In the genomic region with DNA sequence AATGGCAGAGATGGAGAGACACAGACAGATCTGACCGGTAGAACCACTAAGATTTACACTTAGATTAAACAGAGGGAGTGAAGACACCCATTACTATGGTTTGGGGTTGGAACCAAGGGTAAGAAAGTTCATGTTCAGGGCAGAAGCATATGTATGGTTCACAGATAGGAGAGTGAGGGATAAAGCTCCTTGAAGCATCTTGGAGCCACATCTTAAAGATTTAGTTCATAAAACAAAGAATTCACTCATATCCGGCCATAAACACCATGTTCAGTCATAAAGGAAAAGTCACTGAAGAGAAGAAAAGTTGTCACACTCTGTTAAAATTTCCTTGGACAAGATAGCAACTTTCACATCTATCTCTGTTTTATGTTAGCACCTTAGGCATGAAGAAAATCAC, we compare ENCODE assay signal across 17 cellular contexts. TPM values are rescaled to one million over a fixed set of nuclear protein-coding genes. Genes with fewer than 3 reads are reported as not detected.
DNase-seq lines count a peak whose midpoint lies in the region; ATAC-seq and TF ChIP-seq lines count a peak whose summit lies in the region.
"Had no signal": no experiment of that assay in that cellular context is flagged by ENCODE, and none has a peak within 500 bp of the region (broad histone marks: within the 10 kb centered on the region; RNA-seq: fewer than 3 reads in every experiment).

No MANE protein-coding gene starts in this region.

- H3K4me1 Mint-ChIP-seq in CD8-positive, alpha-beta memory T cell, result peaks cover 46 to 60% (median 53%) of the 10 kb centered on the region in 3 donors
- peaks cover 48% of the 10 kb centered on the region for H3K4me1 Mint-ChIP-seq in activated naive CD8-positive, alpha-beta T cell treated with anti-CD3 and anti-CD28 coated beads, Interleukin-2, amount 50 U/mL, for 24 hours
- peaks cover 8% of the 10 kb centered on the region for H3K4me1 Mint-ChIP-seq in MCF 10A (ENCODE audit: insufficient read depth, unreplicated experiment)

- H3K9me3 Mint-ChIP-seq in CD8-positive, alpha-beta memory T cell, result peaks cover 0 to 2% (median 0%) of the 10 kb centered on the region in 5 donors
- H3K9me3 Mint-ChIP-seq in activated naive CD8-positive, alpha-beta T cell treated with anti-CD3 and anti-CD28 coated beads, Interleukin-2, amount 50 U/mL, for 24 hours, result peaks cover 5% of the 10 kb centered on the region
- peaks cover 9% of the 10 kb centered on the region for H3K9me3 Mint-ChIP-seq in MCF 10A (ENCODE audit: unreplicated experiment)

- H3K27me3 ChIP-seq in CD8-positive, alpha-beta memory T cell (ENCODE audit: insufficient read depth, low read length, poor library complexity, severe bottlenecking), result no peaks in the 10 kb centered on the region
- no peaks in the 10 kb centered on the region for H3K27me3 ChIP-seq in A673 (replicated peaks; ENCODE audit: insufficient read depth, low read depth, low read length, poor library complexity)
- no peaks in the 10 kb centered on the region for H3K27me3 ChIP-seq in adrenal gland
- H3K27me3 ChIP-seq: breast epithelium had no signal

- no peaks in the 10 kb centered on the region for H3K27me3 Mint-ChIP-seq in CD8-positive, alpha-beta memory T cell
- H3K27me3 Mint-ChIP-seq in activated naive CD8-positive, alpha-beta T cell treated with anti-CD3 and anti-CD28 coated beads, Interleukin-2, amount 50 U/mL, for 24 hours, result no peaks in the 10 kb centered on the region
- no peaks in the 10 kb centered on the region for H3K27me3 Mint-ChIP-seq in MCF 10A (ENCODE audit: insufficient read depth, unreplicated experiment)

- H3K36me3 Mint-ChIP-seq in CD8-positive, alpha-beta memory T cell, result peaks cover 14 to 38% (median 31%) of the 10 kb centered on the region in 3 donors
- H3K36me3 Mint-ChIP-seq in activated naive CD8-positive, alpha-beta T cell treated with anti-CD3 and anti-CD28 coated beads, Interleukin-2, amount 50 U/mL, for 24 hours (ENCODE audit: low read depth), result peaks cover 43% of the 10 kb centered on the region
- peaks cover 11% of the 10 kb centered on the region for H3K36me3 Mint-ChIP-seq in MCF 10A (ENCODE audit: insufficient read depth, unreplicated experiment)

- TF ChIP-seq POLR2A in adrenal gland (IDR thresholded peaks at IDR 0.05), result no peak

- WGBS in adrenal gland, 4 donors, result 86 to 94% (median 89%) methylated on average over 2 of the region's 2 CpGs

- no TSS peak for BruUV-seq in A673 (replicated peaks; lab: Mats Ljungman, UMichigan)
- no TSS peak for BruUV-seq in MCF 10A (replicated peaks; lab: Mats Ljungman, UMichigan)

- intact Hi-C loops in A673 (cut with micrococcal nuclease; ENCODE audit: unreplicated experiment), result no loop called here
- intact Hi-C loops in MCF 10A (cut with micrococcal nuclease), result no loop called here
- intact Hi-C loops in adrenal gland (cut with DNase I), result no loop called here

- peak overlapping the region in 5 of 8 donors; percentile 2 to 33 (median 6) for H3K27ac Mint-ChIP-seq in CD8-positive, alpha-beta memory T cell
- peak overlapping the region; percentile 61 for H3K27ac Mint-ChIP-seq in activated naive CD8-positive, alpha-beta T cell treated with anti-CD3 and anti-CD28 coated beads, Interleukin-2, amount 50 U/mL, for 24 hours
- no peak overlapping the region for H3K27ac Mint-ChIP-seq in MCF 10A (ENCODE audit: low read depth, unreplicated experiment)

- POLR2A ChIA-PET in CD8-positive, alpha-beta memory T cell (lab: Charles Lee), result interaction anchor here (1.1 kb wide), 1 partner anchor 17 kb away, joined by 4 read pairs; no protein-coding TSS in a partner anchor
- POLR2A ChIA-PET in A673 (lab: Charles Lee; ENCODE audit: low non-redundant PET) (no interaction called here), MCF 10A (lab: Yijun Ruan, JAX) (interaction anchor here (1.4 kb wide), 1 partner anchor 15 kb away, joined by 3 read pairs; no protein-coding TSS in a partner anchor)

- no peaks in the 10 kb centered on the region for H3K36me3 ChIP-seq in CD8-positive, alpha-beta memory T cell (ENCODE audit: insufficient read depth, low read length)
- H3K36me3 ChIP-seq in A673 (ENCODE audit: insufficient read depth, low read length, poor library complexity, severe bottlenecking) (no peaks in the 10 kb centered on the region), adrenal gland (replicated peaks in 1 of 2) (no peaks in the 10 kb centered on the region)
- H3K36me3 ChIP-seq: breast epithelium had no signal

- no peak for TF ChIP-seq CTCF in A673 (conservative IDR thresholded peaks at IDR 0.05; ENCODE audit: low read depth, low read length)
- TF ChIP-seq CTCF in MCF 10A (IDR thresholded peaks at IDR 0.05; ENCODE audit: unreplicated experiment), result no peak
- no peak for TF ChIP-seq CTCF in adrenal gland (IDR thresholded peaks at IDR 0.05)

- H3K27ac ChIP-seq in CD8-positive, alpha-beta memory T cell (ENCODE audit: low read depth, low read length), result no peak overlapping the region
- H3K27ac ChIP-seq in A673 (ENCODE audit: low read depth, low read length, poor library complexity, severe bottlenecking) (no peak overlapping the region), adrenal gland (no peak overlapping the region)
- H3K27ac ChIP-seq: breast epithelium, C4-2B, GM23248 had no signal

- CTCF ChIA-PET in CD8-positive, alpha-beta memory T cell (lab: Charles Lee), result interaction anchor here (1.4 to 2.0 kb wide), 2 partner anchors 11 to 215 kb away, joined by 4 to 9 read pairs; no protein-coding TSS in a partner anchor
- CTCF ChIA-PET in A673 (lab: Charles Lee) (interaction anchor here (1.3 kb wide), 1 partner anchor 11 kb away, joined by 4 read pairs; no protein-coding TSS in a partner anchor), MCF 10A (lab: Yijun Ruan, JAX) (interaction anchor here (1.9 to 6.0 kb wide), 3 partner anchors 9 to 216 kb away, joined by 6 to 48 read pairs (median 29); no protein-coding TSS in a partner anchor)

- DNase-seq in CD8-positive, alpha-beta memory T cell, result no peak
- no peak for DNase-seq in activated naive CD8-positive, alpha-beta T cell treated with anti-CD3 and anti-CD28 coated beads, Interleukin-2, amount 50 U/mL, for 24 hours
- DNase-seq in A673 (ENCODE audit: low spot score) (no peak), MCF 10A (ENCODE audit: unreplicated experiment) (no peak), adrenal gland (no peak), NCI-H2227 (lab: John Stamatoyannopoulos, UW; ENCODE audit: unreplicated experiment) (no peak)
- DNase-seq: activated CD4-positive, CD25-positive, alpha-beta regulatory T cell treated with anti-CD3 and anti-CD28 coated beads, Interleukin-2, amount 50 U/mL, for 72 hours; activated gamma-delta T cell; glutamatergic neuron; GM23248; kidney; stimulated activated CD4-positive, alpha-beta T cell treated with anti-CD3 and anti-CD28 coated beads, Interleukin-2, amount 100 ng/mL, for 24 hours; stimulated activated naive CD4-positive, alpha-beta T cell had no signal

- ATAC-seq in GM18861 (IDR thresholded peaks at IDR 0.05; ENCODE audit: unreplicated experiment), result peak; percentile 25
- peak; percentile 22 for ATAC-seq in HG02981 (IDR thresholded peaks at IDR 0.05; ENCODE audit: unreplicated experiment)
- ATAC-seq in activated naive CD8-positive, alpha-beta T cell treated with anti-CD3 and anti-CD28 coated beads, Interleukin-2, amount 50 U/mL, for 24 hours, result peak; percentile 38

- peaks cover 9% of the 10 kb centered on the region for H3K4me1 ChIP-seq in CD8-positive, alpha-beta memory T cell (ENCODE audit: insufficient read depth, low read length)
- H3K4me1 ChIP-seq in A673 (ENCODE audit: insufficient read depth, low read length, poor library complexity, severe bottlenecking) (peaks cover 12% of the 10 kb centered on the region), adrenal gland (replicated peaks in 1 of 2) (peaks cover 10 to 38% of the 10 kb centered on the region in 2 donors)

- H3K4me3 Mint-ChIP-seq in CD8-positive, alpha-beta memory T cell, result no peak overlapping the region
- H3K4me3 Mint-ChIP-seq in activated naive CD8-positive, alpha-beta T cell treated with anti-CD3 and anti-CD28 coated beads, Interleukin-2, amount 50 U/mL, for 24 hours, result no peak overlapping the region
- H3K4me3 Mint-ChIP-seq in MCF 10A (ENCODE audit: unreplicated experiment), result no peak overlapping the region

- H3K9me3 ChIP-seq in CD8-positive, alpha-beta memory T cell (ENCODE audit: low read length), result no peaks in the 10 kb centered on the region
- H3K9me3 ChIP-seq in A673 (ENCODE audit: low read depth, low read length, poor library complexity, severe bottlenecking) (no peaks in the 10 kb centered on the region), adrenal gland (replicated peaks in 1 of 3) (no peaks in the 10 kb centered on the region)
- H3K9me3 ChIP-seq: breast epithelium had no signal

- no peak overlapping the region for H3K4me3 ChIP-seq in CD8-positive, alpha-beta memory T cell (ENCODE audit: low read length)
- no peak overlapping the region for H3K4me3 ChIP-seq in A673 (ENCODE audit: low read depth, low read length, poor library complexity, severe bottlenecking)
- no peak overlapping the region for H3K4me3 ChIP-seq in adrenal gland
- H3K4me3 ChIP-seq: breast epithelium, GM23248 had no signal

RNA-seq across cellular contexts. Expression of a gene that starts 18.0 kb away (rescaled TPM):
- 10 to 100 TPM; 19.0 to 25.1 TPM for total RNA-seq in CD8-positive, alpha-beta memory T cell
- 11.4 TPM for polyA plus RNA-seq in CD8-positive, alpha-beta memory T cell
- 19.5 and 22.4 TPM in 2 replicates for total RNA-seq in A673 (2021)
- 31.3 and 33.0 TPM in 2 replicates for total RNA-seq in MCF 10A (2022)
- total RNA-seq in adrenal gland, result 10 to 100 TPM; 21.3 to 61.7 (median 40.4) TPM
- polyA plus RNA-seq in adrenal gland, result 10 to 100 TPM in 1 of 3 donors, 1 to 10 TPM in 2; 4.5 to 36.1 (median 8.8) TPM

RNA-seq across cellular contexts. Expression of a gene that starts 43.1 kb away (rescaled TPM):
- total RNA-seq in CD8-positive, alpha-beta memory T cell, result not detected
- polyA plus RNA-seq in CD8-positive, alpha-beta memory T cell, result not detected
- total RNA-seq in A673 (2021) (not detected in 2 replicates), MCF 10A (2022) (not detected in 2 replicates), adrenal gland (not detected)
- not detected for polyA plus RNA-seq in adrenal gland
- total RNA-seq: breast epithelium, GM23248, kidney had no signal
- polyA plus RNA-seq: GM23248 had no signal

RNA-seq across cellular contexts. Expression of a gene that starts 57.5 kb away (rescaled TPM):
- not detected for total RNA-seq in CD8-positive, alpha-beta memory T cell
- polyA plus RNA-seq in CD8-positive, alpha-beta memory T cell, result not detected
- total RNA-seq in A673 (2021), result not detected in 2 replicates
- not detected in 2 replicates for total RNA-seq in MCF 10A (2022)
- total RNA-seq in adrenal gland, result not detected
- not detected for polyA plus RNA-seq in adrenal gland
- total RNA-seq: breast epithelium, GM23248, kidney had no signal
- polyA plus RNA-seq: GM23248 had no signal
